ENCODE assay signal across 1 cellular context in genomic region chr9:6567140-6567591, GRCh38.
TF ChIP-seq lines count a peak whose summit lies in the region.

No MANE protein-coding gene starts in this region.

TF ChIP-seq in HepG2, 621 proteins besides CTCF, POLR2A, EP300 and RAD21 (continued from another document):
- TF ChIP-seq, protein P1, sequence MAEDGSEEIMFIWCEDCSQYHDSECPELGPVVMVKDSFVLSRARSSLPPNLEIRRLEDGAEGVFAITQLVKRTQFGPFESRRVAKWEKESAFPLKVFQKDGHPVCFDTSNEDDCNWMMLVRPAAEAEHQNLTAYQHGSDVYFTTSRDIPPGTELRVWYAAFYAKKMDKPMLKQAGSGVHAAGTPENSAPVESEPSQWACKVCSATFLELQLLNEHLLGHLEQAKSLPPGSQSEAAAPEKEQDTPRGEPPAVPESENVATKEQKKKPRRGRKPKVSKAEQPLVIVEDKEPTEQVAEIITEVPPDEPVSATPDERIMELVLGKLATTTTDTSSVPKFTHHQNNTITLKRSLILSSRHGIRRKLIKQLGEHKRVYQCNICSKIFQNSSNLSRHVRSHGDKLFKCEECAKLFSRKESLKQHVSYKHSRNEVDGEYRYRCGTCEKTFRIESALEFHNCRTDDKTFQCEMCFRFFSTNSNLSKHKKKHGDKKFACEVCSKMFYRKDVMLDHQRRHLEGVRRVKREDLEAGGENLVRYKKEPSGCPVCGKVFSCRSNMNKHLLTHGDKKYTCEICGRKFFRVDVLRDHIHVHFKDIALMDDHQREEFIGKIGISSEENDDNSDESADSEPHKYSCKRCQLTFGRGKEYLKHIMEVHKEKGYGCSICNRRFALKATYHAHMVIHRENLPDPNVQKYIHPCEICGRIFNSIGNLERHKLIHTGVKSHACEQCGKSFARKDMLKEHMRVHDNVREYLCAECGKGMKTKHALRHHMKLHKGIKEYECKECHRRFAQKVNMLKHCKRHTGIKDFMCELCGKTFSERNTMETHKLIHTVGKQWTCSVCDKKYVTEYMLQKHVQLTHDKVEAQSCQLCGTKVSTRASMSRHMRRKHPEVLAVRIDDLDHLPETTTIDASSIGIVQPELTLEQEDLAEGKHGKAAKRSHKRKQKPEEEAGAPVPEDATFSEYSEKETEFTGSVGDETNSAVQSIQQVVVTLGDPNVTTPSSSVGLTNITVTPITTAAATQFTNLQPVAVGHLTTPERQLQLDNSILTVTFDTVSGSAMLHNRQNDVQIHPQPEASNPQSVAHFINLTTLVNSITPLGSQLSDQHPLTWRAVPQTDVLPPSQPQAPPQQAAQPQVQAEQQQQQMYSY (CRISPR knock-in tag; IDR thresholded peaks at IDR 0.05), result no peak
- TF ChIP-seq EZH2 (conservative IDR thresholded peaks at IDR 0.05; ENCODE audit: low read depth, low read length), result no peak
- TF ChIP-seq HNRNPUL1 (IDR thresholded peaks at IDR 0.05; ENCODE audit: low read depth, low read length), result no peak
- TF ChIP-seq PRMT3 (CRISPR knock-in tag; IDR thresholded peaks at IDR 0.05; ENCODE audit: borderline replicate concordance, low read depth), result no peak
- TF ChIP-seq FOSL1 (CRISPR knock-in tag; IDR thresholded peaks at IDR 0.05; ENCODE audit: borderline replicate concordance), result no peak
- TF ChIP-seq, protein P2, sequence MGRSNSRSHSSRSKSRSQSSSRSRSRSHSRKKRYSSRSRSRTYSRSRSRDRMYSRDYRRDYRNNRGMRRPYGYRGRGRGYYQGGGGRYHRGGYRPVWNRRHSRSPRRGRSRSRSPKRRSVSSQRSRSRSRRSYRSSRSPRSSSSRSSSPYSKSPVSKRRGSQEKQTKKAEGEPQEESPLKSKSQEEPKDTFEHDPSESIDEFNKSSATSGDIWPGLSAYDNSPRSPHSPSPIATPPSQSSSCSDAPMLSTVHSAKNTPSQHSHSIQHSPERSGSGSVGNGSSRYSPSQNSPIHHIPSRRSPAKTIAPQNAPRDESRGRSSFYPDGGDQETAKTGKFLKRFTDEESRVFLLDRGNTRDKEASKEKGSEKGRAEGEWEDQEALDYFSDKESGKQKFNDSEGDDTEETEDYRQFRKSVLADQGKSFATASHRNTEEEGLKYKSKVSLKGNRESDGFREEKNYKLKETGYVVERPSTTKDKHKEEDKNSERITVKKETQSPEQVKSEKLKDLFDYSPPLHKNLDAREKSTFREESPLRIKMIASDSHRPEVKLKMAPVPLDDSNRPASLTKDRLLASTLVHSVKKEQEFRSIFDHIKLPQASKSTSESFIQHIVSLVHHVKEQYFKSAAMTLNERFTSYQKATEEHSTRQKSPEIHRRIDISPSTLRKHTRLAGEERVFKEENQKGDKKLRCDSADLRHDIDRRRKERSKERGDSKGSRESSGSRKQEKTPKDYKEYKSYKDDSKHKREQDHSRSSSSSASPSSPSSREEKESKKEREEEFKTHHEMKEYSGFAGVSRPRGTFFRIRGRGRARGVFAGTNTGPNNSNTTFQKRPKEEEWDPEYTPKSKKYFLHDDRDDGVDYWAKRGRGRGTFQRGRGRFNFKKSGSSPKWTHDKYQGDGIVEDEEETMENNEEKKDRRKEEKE (IDR thresholded peaks at IDR 0.05), result no peak
- no peak for TF ChIP-seq SRSF1 (optimal IDR thresholded peaks at IDR 0.05; ENCODE audit: low read depth, low read length)
- TF ChIP-seq, protein P3, sequence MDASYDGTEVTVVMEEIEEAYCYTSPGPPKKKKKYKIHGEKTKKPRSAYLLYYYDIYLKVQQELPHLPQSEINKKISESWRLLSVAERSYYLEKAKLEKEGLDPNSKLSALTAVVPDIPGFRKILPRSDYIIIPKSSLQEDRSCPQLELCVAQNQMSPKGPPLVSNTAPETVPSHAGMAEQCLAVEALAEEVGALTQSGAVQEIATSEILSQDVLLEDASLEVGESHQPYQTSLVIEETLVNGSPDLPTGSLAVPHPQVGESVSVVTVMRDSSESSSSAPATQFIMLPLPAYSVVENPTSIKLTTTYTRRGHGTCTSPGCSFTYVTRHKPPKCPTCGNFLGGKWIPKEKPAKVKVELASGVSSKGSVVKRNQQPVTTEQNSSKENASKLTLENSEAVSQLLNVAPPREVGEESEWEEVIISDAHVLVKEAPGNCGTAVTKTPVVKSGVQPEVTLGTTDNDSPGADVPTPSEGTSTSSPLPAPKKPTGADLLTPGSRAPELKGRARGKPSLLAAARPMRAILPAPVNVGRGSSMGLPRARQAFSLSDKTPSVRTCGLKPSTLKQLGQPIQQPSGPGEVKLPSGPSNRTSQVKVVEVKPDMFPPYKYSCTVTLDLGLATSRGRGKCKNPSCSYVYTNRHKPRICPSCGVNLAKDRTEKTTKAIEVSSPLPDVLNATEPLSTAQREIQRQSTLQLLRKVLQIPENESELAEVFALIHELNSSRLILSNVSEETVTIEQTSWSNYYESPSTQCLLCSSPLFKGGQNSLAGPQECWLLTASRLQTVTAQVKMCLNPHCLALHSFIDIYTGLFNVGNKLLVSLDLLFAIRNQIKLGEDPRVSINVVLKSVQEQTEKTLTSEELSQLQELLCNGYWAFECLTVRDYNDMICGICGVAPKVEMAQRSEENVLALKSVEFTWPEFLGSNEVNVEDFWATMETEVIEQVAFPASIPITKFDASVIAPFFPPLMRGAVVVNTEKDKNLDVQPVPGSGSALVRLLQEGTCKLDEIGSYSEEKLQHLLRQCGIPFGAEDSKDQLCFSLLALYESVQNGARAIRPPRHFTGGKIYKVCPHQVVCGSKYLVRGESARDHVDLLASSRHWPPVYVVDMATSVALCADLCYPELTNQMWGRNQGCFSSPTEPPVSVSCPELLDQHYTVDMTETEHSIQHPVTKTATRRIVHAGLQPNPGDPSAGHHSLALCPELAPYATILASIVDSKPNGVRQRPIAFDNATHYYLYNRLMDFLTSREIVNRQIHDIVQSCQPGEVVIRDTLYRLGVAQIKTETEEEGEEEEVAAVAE (CRISPR knock-in tag; IDR thresholded peaks at IDR 0.05; ENCODE audit: borderline replicate concordance), result no peak
TF ChIP-seq in HepG2: peak in this region for 0.
